1 cellular context compared by ENCODE assay signal in genomic region chr19:34269081-34269480, GRCh38.
TF ChIP-seq lines count a peak whose summit lies in the region.

No MANE protein-coding gene starts in this region.

TF ChIP-seq in HepG2, 621 proteins besides CTCF, POLR2A, EP300 and RAD21 (continued from another document):
- TF ChIP-seq ATF2 (CRISPR knock-in tag; IDR thresholded peaks at IDR 0.05) (no peak), ZNF572 (CRISPR knock-in tag; IDR thresholded peaks at IDR 0.05) (no peak), FOXA3 (CRISPR knock-in tag; IDR thresholded peaks at IDR 0.05) (no peak), BHLHE40 (IDR thresholded peaks at IDR 0.05; ENCODE audit: low read length) (no peak), MAFG (CRISPR knock-in tag; IDR thresholded peaks at IDR 0.05) (no peak), FOXJ3 (CRISPR knock-in tag; IDR thresholded peaks at IDR 0.05; ENCODE audit: borderline replicate concordance) (no peak), ZNF841 (CRISPR knock-in tag; IDR thresholded peaks at IDR 0.05; ENCODE audit: borderline replicate concordance) (no peak), DRAP1 (CRISPR knock-in tag; IDR thresholded peaks at IDR 0.05) (no peak), PHF20 (CRISPR knock-in tag; IDR thresholded peaks at IDR 0.05) (no peak), ZNF354B (CRISPR knock-in tag; IDR thresholded peaks at IDR 0.05) (no peak), FOXO4 (CRISPR knock-in tag; conservative IDR thresholded peaks at IDR 0.05) (no peak), ZBTB4 (CRISPR knock-in tag; IDR thresholded peaks at IDR 0.05; ENCODE audit: borderline replicate concordance) (no peak), ZBTB40 (IDR thresholded peaks at IDR 0.05) (no peak), ZBTB40 (CRISPR knock-in tag; IDR thresholded peaks at IDR 0.05) (no peak), NKX3-1 (CRISPR knock-in tag; IDR thresholded peaks at IDR 0.05) (no peak)
